24 cellular contexts compared by ENCODE assay signal in the genomic region with DNA sequence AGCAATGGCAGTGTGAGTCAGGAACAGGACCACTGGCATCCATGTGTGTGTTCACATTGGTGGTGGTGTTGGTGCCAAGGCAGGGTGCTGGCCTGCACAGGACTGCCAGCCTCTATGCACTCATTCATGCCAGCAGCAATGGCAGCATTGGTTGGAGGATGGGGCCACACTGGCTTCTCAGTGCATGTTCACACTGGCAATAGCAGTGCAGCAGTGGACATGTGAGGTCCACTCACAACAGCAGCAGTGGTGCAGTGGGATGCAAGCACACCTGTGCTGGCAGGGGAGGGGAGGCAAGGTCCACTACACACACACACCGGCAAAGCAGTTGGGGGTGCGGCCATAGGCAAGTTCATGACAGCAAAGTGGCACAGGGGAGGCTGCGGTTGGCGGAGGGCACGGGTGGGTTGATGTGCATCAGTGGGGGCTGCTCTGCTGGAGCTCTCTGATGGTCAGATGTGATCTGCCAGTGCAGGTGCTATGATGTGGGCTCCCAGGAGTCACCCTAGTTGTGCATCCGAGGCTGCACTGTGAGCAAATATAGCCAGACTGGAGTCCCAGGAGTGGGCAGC. TPM values are rescaled to one million over a fixed set of nuclear protein-coding genes. Genes with fewer than 3 reads are reported as not detected.
A peak's percentile ranks its signal among the peaks of the same experiment; 100 is the strongest.
DNase-seq lines count a peak whose midpoint lies in the region; ATAC-seq, FAIRE-seq and TF ChIP-seq lines count a peak whose summit lies in the region.
"Had no signal": no experiment of that assay in that cellular context is flagged by ENCODE, and none has a peak within 500 bp of the region (broad histone marks: within the 10 kb centered on the region; RNA-seq: fewer than 3 reads in every experiment).

No MANE protein-coding gene starts in this region.

- dilution Hi-C loops in IMR-90 (cut with HindIII; ENCODE audit: low sequenced_read_pairs, unreplicated experiment), result no loop called here

- H2BK12ac ChIP-seq in H1 (ENCODE audit: low read depth, low read length) (no peak overlapping the region), trophoblast cell (ENCODE audit: low read length) (no peak overlapping the region)

- H3K79me2 ChIP-seq in H1 (ENCODE audit: control insufficient read depth in 1 of 2, insufficient read depth in 2 of 2, low read length in 2 of 2), result no peaks in the 10 kb centered on the region
- no peaks in the 10 kb centered on the region for H3K79me2 ChIP-seq in trophoblast cell (ENCODE audit: control insufficient read depth, insufficient read depth, low read length, poor library complexity)

- H4K5ac ChIP-seq in IMR-90 (ENCODE audit: low read depth, low read length) (no peak overlapping the region), H1 (ENCODE audit: insufficient read length, low read depth, low read length) (no peak overlapping the region)

- no peak overlapping the region for H3K4me3 ChIP-seq in IMR-90 (ENCODE audit: insufficient read depth, low read depth, low read length)
- H3K4me3 ChIP-seq in H1 (ENCODE audit: extremely low read depth in 1 of 4, insufficient read depth in 2 of 4, low read depth in 3 of 4, low read length in 4 of 4), result no peak overlapping the region
- no peak overlapping the region for H3K4me3 ChIP-seq in trophoblast cell (ENCODE audit: low read depth, low read length)
- H3K4me3 ChIP-seq in testis, result no peak overlapping the region
- H3K4me3 ChIP-seq: A549; BLaER1 treated with 17β-estradiol and CSF1 and Interleukin-3, amounts not matched to agents 10 nM and 100 nM; GM23338 had no signal

- H3K4me1 ChIP-seq in IMR-90 (ENCODE audit: control insufficient read depth, insufficient read depth, low read length) (no peaks in the 10 kb centered on the region), H1 (replicated peaks in 1 of 4; ENCODE audit: control insufficient read depth in 3 of 4, insufficient read depth in 4 of 4, low read length in 3 of 4) (peaks cover 0 to 5% (median 3%) of the 10 kb centered on the region in 4 experiments; a peak in 3 of 7 replicates), trophoblast cell (ENCODE audit: control insufficient read depth in 1 of 2, insufficient read depth in 2 of 2, low read length in 2 of 2) (peaks cover 2 to 4% of the 10 kb centered on the region in 2 experiments), testis (no peaks in the 10 kb centered on the region)
- H3K4me1 ChIP-seq: BE2C; BLaER1 treated with 17β-estradiol and CSF1 and Interleukin-3, amounts not matched to agents 10 nM and 100 nM had no signal

- H2BK20ac ChIP-seq in IMR-90 (ENCODE audit: low read depth, low read length) (no peak overlapping the region), H1 (ENCODE audit: low read length) (no peak overlapping the region)

- FAIRE-seq in H1 (lab: Jason Lieb, UNC) (no peak), urothelium cell line (lab: Jason Lieb, UNC) (peak; percentile 76)
- FAIRE-seq: A549, GM12891, GM18507, H54 had no signal

- H4K8ac ChIP-seq in IMR-90 (ENCODE audit: low read depth in 2 of 2, low read length in 2 of 2) (no peak overlapping the region), H1 (ENCODE audit: extremely low read depth, insufficient read depth, low read length) (no peak overlapping the region), trophoblast cell (ENCODE audit: low read depth, low read length) (no peak overlapping the region)

- H2BK5ac ChIP-seq in IMR-90 (ENCODE audit: low read depth, low read length, poor library complexity, severe bottlenecking) (no peak overlapping the region), H1 (ENCODE audit: low read depth, low read length) (no peak overlapping the region), trophoblast cell (ENCODE audit: low read depth, low read length, poor library complexity) (no peak overlapping the region)

- no peak overlapping the region for H4K91ac ChIP-seq in IMR-90 (ENCODE audit: insufficient read depth, low read depth, low read length)
- no peak overlapping the region for H4K91ac ChIP-seq in H1 (replicated peaks; ENCODE audit: insufficient read length, low read length)
- H4K91ac ChIP-seq in trophoblast cell (ENCODE audit: low read depth, low read length), result no peak overlapping the region

- H4K12ac ChIP-seq in trophoblast cell (ENCODE audit: low read depth, low read length), result no peak overlapping the region

- H3K18ac ChIP-seq in IMR-90 (ENCODE audit: low read depth, low read length), result no peak overlapping the region
- H3K18ac ChIP-seq in H1 (ENCODE audit: extremely low read depth, low read length), result no peak overlapping the region
- H3K18ac ChIP-seq in trophoblast cell (ENCODE audit: low read length), result no peak overlapping the region

- POLR2A ChIA-PET in IMR-90 (lab: Charles Lee; ENCODE audit: unreplicated experiment), result no interaction called here
- POLR2A ChIA-PET in H1 (lab: Charles Lee; ENCODE audit: partially characterized antibody), result no interaction called here

- H3K23me2 ChIP-seq in H1 (ENCODE audit: low read depth, low read length), result no peaks in the 10 kb centered on the region

- no peak overlapping the region for H3K4me2 ChIP-seq in IMR-90 (ENCODE audit: low read depth, low read length)
- no peak overlapping the region for H3K4me2 ChIP-seq in H1 (ENCODE audit: insufficient read depth in 1 of 2, low read depth in 2 of 2, low read length in 2 of 2)
- H3K4me2 ChIP-seq in trophoblast cell (ENCODE audit: low read length), result no peak overlapping the region
- H3K4me2 ChIP-seq: A549; BLaER1 treated with 17β-estradiol and CSF1 and Interleukin-3, amounts not matched to agents 10 nM and 100 nM; GM23338 had no signal

- CTCF ChIA-PET in IMR-90 (lab: Yijun Ruan, JAX) (no interaction called here), H1 (lab: Charles Lee; ENCODE audit: partially characterized antibody) (no interaction called here)

- H3K23ac ChIP-seq in IMR-90 (ENCODE audit: low read depth, low read length) (no peak overlapping the region), H1 (ENCODE audit: insufficient read length) (no peak overlapping the region), trophoblast cell (ENCODE audit: low read length) (peak overlapping the region; percentile 38)

- no peak overlapping the region for H2BK120ac ChIP-seq in IMR-90 (ENCODE audit: low read depth, low read length)
- no peak overlapping the region for H2BK120ac ChIP-seq in H1 (replicated peaks; ENCODE audit: low read depth, low read length)
- no peak overlapping the region for H2BK120ac ChIP-seq in trophoblast cell (ENCODE audit: insufficient read depth, low read length, poor library complexity)

- no peak for TF ChIP-seq EP300 in H1 (IDR thresholded peaks at IDR 0.05; ENCODE audit: borderline replicate concordance in 1 of 2, low read depth in 2 of 2, low read length in 2 of 2)

- H3K27ac ChIP-seq in IMR-90 (ENCODE audit: insufficient read depth, low read length), result no peak overlapping the region
- no peak overlapping the region for H3K27ac ChIP-seq in H1 (ENCODE audit: low read depth, low read length)
- H3K27ac ChIP-seq in trophoblast cell (ENCODE audit: low read depth, low read length), result no peak overlapping the region
- H3K27ac ChIP-seq in testis, result no peak overlapping the region
- H3K27ac ChIP-seq: A549; BLaER1 treated with 17β-estradiol and CSF1 and Interleukin-3, amounts not matched to agents 10 nM and 100 nM had no signal

- H4K20me1 ChIP-seq in IMR-90 (ENCODE audit: insufficient read depth, low read length), result no peaks in the 10 kb centered on the region
- no peaks in the 10 kb centered on the region for H4K20me1 ChIP-seq in H1 (replicated peaks in 1 of 2; ENCODE audit: control insufficient read depth in 1 of 2, insufficient read depth in 2 of 2, low read length in 2 of 2)
- H4K20me1 ChIP-seq: BLaER1 treated with 17β-estradiol and CSF1 and Interleukin-3, amounts not matched to agents 10 nM and 100 nM had no signal

- H3K14ac ChIP-seq in IMR-90 (replicated peaks; ENCODE audit: low read depth, low read length), result no peak overlapping the region
- H3K14ac ChIP-seq in H1 (ENCODE audit: insufficient read length), result no peak overlapping the region
- no peak overlapping the region for H3K14ac ChIP-seq in trophoblast cell (ENCODE audit: low read length)

- WGBS in IMR-90 (ENCODE audit: extremely low coverage in 2 of 2, insufficient read length in 1 of 2), 2 experiments, result 94% methylated on average over 3 of the region's 6 CpGs; no CpG with 5 or more reads in 1 of the 2 experiments
- WGBS in H1 (ENCODE audit: extremely low coverage in 1 of 2, insufficient coverage in 1 of 2, insufficient read length in 1 of 2, insufficient replicate concordance in 2 of 2, low coverage in 1 of 2, low lambda C conversion rate in 2 of 2, missing lambda C conversion rate in 1 of 2), 2 experiments, result 91% methylated on average over 6 of the region's 6 CpGs; no CpG with 5 or more reads in 1 of the 2 experiments
- no CpG with 5 or more reads among the region's 6 CpGs for WGBS in trophoblast cell (ENCODE audit: extremely low coverage, insufficient coverage, insufficient read length)
- 86 to 100% methylated on average over 3 to 5 of the region's 6 CpGs for WGBS in testis, 2 donors

- H2AFZ ChIP-seq in IMR-90 (replicated peaks; ENCODE audit: low read length, poor library complexity) (peak overlapping the region; percentile 21), H1 (ENCODE audit: low read length) (no peak overlapping the region), trophoblast cell (ENCODE audit: insufficient read depth, low read length, poor library complexity) (no peak overlapping the region)
- H2AFZ ChIP-seq: GM23338 had no signal

- H3K27me3 ChIP-seq in IMR-90 (ENCODE audit: control insufficient read depth, insufficient read depth, low read length), result peaks cover 13% of the 10 kb centered on the region
- H3K27me3 ChIP-seq in H1 (replicated peaks in 1 of 4; ENCODE audit: control insufficient read depth in 3 of 4, extremely low read depth in 1 of 4, insufficient read depth in 3 of 4, low read length in 3 of 4), result no peaks in the 10 kb centered on the region
- H3K27me3 ChIP-seq in trophoblast cell (ENCODE audit: insufficient read depth, low read length), result no peaks in the 10 kb centered on the region
- H3K27me3 ChIP-seq in testis, result no peaks in the 10 kb centered on the region
- H3K27me3 ChIP-seq: BLaER1 treated with 17β-estradiol and CSF1 and Interleukin-3, amounts not matched to agents 10 nM and 100 nM had no signal

- no peak for TF ChIP-seq POLR2A in IMR-90 (IDR thresholded peaks at IDR 0.05; ENCODE audit: low read depth, low read length)
- TF ChIP-seq POLR2A in H1 (IDR thresholded peaks at IDR 0.05; ENCODE audit: control extremely low read depth in 1 of 2, low read depth in 2 of 2, low read length in 2 of 2), result no peak
- TF ChIP-seq POLR2A in testis (IDR thresholded peaks at IDR 0.05), result no peak

- no peaks in the 10 kb centered on the region for H3K36me3 ChIP-seq in IMR-90 (ENCODE audit: control insufficient read depth, insufficient read depth, low read length)
- no peaks in the 10 kb centered on the region for H3K36me3 ChIP-seq in H1 (ENCODE audit: control insufficient read depth in 2 of 4, insufficient read depth in 4 of 4, low read length in 3 of 4)
- H3K36me3 ChIP-seq in trophoblast cell (ENCODE audit: control insufficient read depth in 1 of 2, insufficient read depth in 2 of 2, low read length in 2 of 2), result no peaks in the 10 kb centered on the region
- no peaks in the 10 kb centered on the region for H3K36me3 ChIP-seq in testis (ENCODE audit: low read depth, missing control alignments)
- H3K36me3 ChIP-seq: BE2C; BLaER1 treated with 17β-estradiol and CSF1 and Interleukin-3, amounts not matched to agents 10 nM and 100 nM had no signal

- no peaks in the 10 kb centered on the region for H3K79me1 ChIP-seq in IMR-90 (ENCODE audit: low read depth in 1 of 2, low read length in 2 of 2)
- H3K79me1 ChIP-seq in H1 (ENCODE audit: low read depth, low read length), result no peaks in the 10 kb centered on the region
- H3K79me1 ChIP-seq in trophoblast cell (ENCODE audit: low read length), result no peaks in the 10 kb centered on the region

- H3K9me3 ChIP-seq in IMR-90 (ENCODE audit: control insufficient read depth, insufficient read depth, low read length) (no peaks in the 10 kb centered on the region), H1 (ENCODE audit: insufficient read depth in 2 of 2, low read depth in 1 of 2, low read length in 1 of 2) (no peaks in the 10 kb centered on the region), trophoblast cell (ENCODE audit: insufficient read depth, low read depth, low read length) (peaks cover 5% of the 10 kb centered on the region), testis (no peaks in the 10 kb centered on the region)
- H3K9me3 ChIP-seq: BE2C had no signal

- H3K9ac ChIP-seq in IMR-90 (ENCODE audit: low read depth, low read length) (no peak overlapping the region), H1 (replicated peaks in 1 of 4; ENCODE audit: extremely low read depth in 1 of 4, low read depth in 3 of 4, low read length in 3 of 4) (no peak overlapping the region), trophoblast cell (ENCODE audit: low read length) (no peak overlapping the region)
- H3K9ac ChIP-seq: BLaER1 treated with 17β-estradiol and CSF1 and Interleukin-3, amounts not matched to agents 10 nM and 100 nM had no signal

- DNase-seq in IMR-90, result no peak
- no peak for DNase-seq in H1 (ENCODE audit: low read depth in 1 of 2, low spot score in 2 of 2)
- DNase-seq in trophoblast cell, result no peak
- DNase-seq in urothelium cell line (ENCODE audit: low spot score), result no peak
- DNase-seq in SHP77 treated with DMSO at 0.1 percent for 48 hours (lab: John Stamatoyannopoulos, UW), result no peak
- DNase-seq in testis, result no peak
- no peak for DNase-seq in NCI-H2196 treated with DMSO at 0.1 percent for 48 hours (lab: John Stamatoyannopoulos, UW; ENCODE audit: unreplicated experiment)
- DNase-seq: 8988T; ACHN; AML-193; BE2C; Calu3; CD4-positive, alpha-beta T cell; CD8-positive, alpha-beta memory T cell; DMS53; DMS79 treated with DMSO at 0.1 percent for 48 hours; GF-D8; HCEC 1CT had no signal

- intact Hi-C loops in IMR-90 (cut with micrococcal nuclease), result no loop called here
- intact Hi-C loops in testis (cut with DNase I; ENCODE audit: low total_unique reads), result no loop called here

- H3K9me1 ChIP-seq in IMR-90 (ENCODE audit: insufficient read depth, low read length), result 0 out of 2 replicates have a peak, but pooled peaks cover 5% of the 10 kb centered on the region

- H2BK15ac ChIP-seq in IMR-90 (ENCODE audit: low read depth, low read length) (no peak overlapping the region), H1 (ENCODE audit: low read length) (no peak overlapping the region)

- H2AK5ac ChIP-seq in IMR-90 (ENCODE audit: low read depth, low read length) (no peak overlapping the region), H1 (ENCODE audit: low read depth, low read length) (peak overlapping the region; percentile 61; the same call in 1 of the 2 replicates), trophoblast cell (ENCODE audit: low read length) (no peak overlapping the region)

- peak overlapping the region; percentile 39 for H2AK9ac ChIP-seq in IMR-90 (replicated peaks; ENCODE audit: low read depth, low read length, poor library complexity)

- H3K4ac ChIP-seq in IMR-90 (ENCODE audit: low read depth, low read length) (no peak overlapping the region), H1 (replicated peaks; ENCODE audit: insufficient read length, low read depth, low read length) (no peak overlapping the region), trophoblast cell (ENCODE audit: low read depth, low read length) (no peak overlapping the region)

- no peak for TF ChIP-seq CTCF in IMR-90 (conservative IDR thresholded peaks at IDR 0.05; ENCODE audit: low read depth, low read length)
- TF ChIP-seq CTCF in H1 (IDR thresholded peaks at IDR 0.05; ENCODE audit: control extremely low read depth in 1 of 3, insufficient read depth in 1 of 3, low read depth in 1 of 3, low read length in 3 of 3), result no peak
- no peak for TF ChIP-seq CTCF in testis (IDR thresholded peaks at IDR 0.05)

- in situ Hi-C loops in IMR-90 (cut with MboI; ENCODE audit: low sequenced_read_pairs), result no loop called here

- TF ChIP-seq RAD21 in IMR-90 (IDR thresholded peaks at IDR 0.05; ENCODE audit: low read length) (no peak), H1 (IDR thresholded peaks at IDR 0.05 in 1 of 2, conservative IDR thresholded peaks at IDR 0.05 in 1 of 2; ENCODE audit: low read depth in 2 of 2, low read length in 2 of 2) (no peak)

- H3K56ac ChIP-seq in IMR-90 (ENCODE audit: extremely low read depth, insufficient read depth, low read length) (no peak overlapping the region), H1 (replicated peaks; ENCODE audit: insufficient read length, low read depth, low read length) (no peak overlapping the region)

- BruUV-seq in IMR-90 (replicated peaks; lab: Mats Ljungman, UMichigan), result no TSS peak

- no peak for ATAC-seq in IMR-90 (ENCODE audit: low read depth)
- ATAC-seq: A549, GM23338 had no signal

RNA-seq across cellular contexts. Expression of a gene that starts 57.8 kb away (rescaled TPM):
- total RNA-seq in IMR-90 (2012; rRNA removed) (41.4 and 49.4 TPM in 2 replicates), testis (10 to 100 TPM; 31.3 to 36.1 TPM)
- polyA plus RNA-seq in IMR-90 (2012; rRNA removed) (13.3 and 17.0 TPM in 2 replicates), H1 (2011; rRNA removed) (15.9 and 23.3 TPM in 2 replicates), testis (ENCODE audit: insufficient read depth, low read depth, low replicate concordance) (23.4 TPM)
- polyA plus RNA-seq in IMR-90 (2012; cell fraction: cytosol; rRNA removed), result 3.5 and 4.6 TPM in 2 replicates
- polyA plus RNA-seq in IMR-90 (2012; cell fraction: nucleus; rRNA removed; ENCODE audit: low replicate concordance), result 4.7 and 22.3 TPM in 2 replicates
- total RNA-seq in H1 (2021; fragmentation: NEBNext Ultra II Directional; extraction: Animal tissue kit (Norgen Biotek cat#: 25700)), result 71.8 and 73.6 TPM in 2 replicates
- polyA plus RNA-seq in H1 (2011; cell fraction: cytosol; rRNA removed), result 29.5 TPM
- polyA plus RNA-seq in H1 (2011; cell fraction: nucleus; rRNA removed), result 18.5 TPM
- polyA plus RNA-seq in H1 (2012, experiment 1 of 2), result 24.4 to 51.4 TPM (median 34.8 TPM) in 4 replicates
- polyA plus RNA-seq in H1 (2012, experiment 2 of 2), result 1.9 TPM
- 30.0 TPM for polyA plus RNA-seq in H1 (2013, experiment 1 of 2)
- 33.5 TPM for polyA plus RNA-seq in H1 (2013, experiment 2 of 2)
- polyA minus RNA-seq in H1 (2011; rRNA and poly(A)+ RNA removed), result 84.8 and 117 TPM in 2 replicates
- polyA minus RNA-seq in H1 (2011; cell fraction: cytosol; rRNA and poly(A)+ RNA removed), result 53.6 TPM
- 47.9 TPM for polyA minus RNA-seq in H1 (2011; cell fraction: nucleus; rRNA and poly(A)+ RNA removed)
- 28.1 and 29.3 TPM in 2 replicates for polyA plus RNA-seq in trophoblast cell (2013)
